Comparison of ENCODE assay signal across 1 cellular context in the genomic region with DNA sequence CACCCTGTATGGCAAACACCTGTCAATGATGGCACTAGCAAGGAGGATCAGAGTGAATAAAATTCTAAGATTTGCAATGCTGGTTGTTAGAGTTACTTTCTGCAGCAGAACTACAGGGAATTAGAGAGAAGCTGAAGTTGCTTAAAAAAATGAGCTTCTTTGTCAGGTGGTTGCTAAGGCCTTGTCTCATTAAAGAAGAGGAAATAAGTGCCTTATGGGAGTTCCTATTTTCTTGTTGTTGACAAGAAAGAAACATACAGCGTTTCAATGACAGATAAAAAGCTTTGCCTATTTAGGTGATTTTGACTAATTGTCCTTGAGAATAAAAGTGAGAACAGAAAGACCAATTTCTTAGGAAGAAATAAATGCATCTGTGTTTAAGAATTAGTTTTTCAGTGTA.
TF ChIP-seq lines count a peak whose summit lies in the region.

No MANE protein-coding gene starts in this region.

TF ChIP-seq in H1, 55 proteins besides CTCF, POLR2A, EP300 and RAD21:
- TF ChIP-seq RNF2 (IDR thresholded peaks at IDR 0.05; ENCODE audit: borderline replicate concordance, low read depth, low read length, missing control alignments, poor library complexity, severe bottlenecking) (no peak), SIRT6 (IDR thresholded peaks at IDR 0.05; ENCODE audit: low read length) (no peak), MAFK (IDR thresholded peaks at IDR 0.05; ENCODE audit: low read depth, low read length) (no peak), TBP (IDR thresholded peaks at IDR 0.05; ENCODE audit: low read depth, low read length) (no peak), USF2 (IDR thresholded peaks at IDR 0.05; ENCODE audit: low read length) (no peak)
